20 cellular contexts compared by ENCODE assay signal in the genomic region with DNA sequence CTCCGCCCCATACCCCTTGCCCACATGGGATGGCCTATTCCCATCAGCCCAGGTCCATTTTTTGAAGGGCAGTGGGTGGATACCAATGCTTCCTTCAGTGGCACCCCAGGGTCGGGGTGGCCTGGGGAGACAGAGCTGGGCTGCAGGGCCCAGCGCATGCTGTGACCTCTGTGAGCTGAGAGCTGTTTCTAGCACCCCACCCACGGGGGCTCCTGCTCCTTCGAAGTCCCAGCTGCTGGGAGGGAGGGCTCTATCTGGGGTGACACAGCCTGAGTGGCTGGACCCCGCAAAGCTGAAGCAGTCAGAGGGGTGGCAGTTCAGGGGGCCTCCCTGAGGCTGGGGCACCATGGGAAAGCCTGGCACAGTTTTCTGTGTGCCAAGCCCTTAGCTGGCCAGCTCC. TPM values are rescaled to one million over a fixed set of nuclear protein-coding genes. Genes with fewer than 3 reads are reported as not detected.
"Had no signal": no experiment of that assay in that cellular context is flagged by ENCODE, and none has a peak within 500 bp of the region (broad histone marks: within the 10 kb centered on the region; RNA-seq: fewer than 3 reads in every experiment).

No MANE protein-coding gene starts in this region.

- ATAC-seq: activated CD4-positive, alpha-beta T cell treated with anti-CD3 and anti-CD28 coated beads for 36 hours; activated T-helper 17 cell treated with anti-CD3 and anti-CD28 coated beads, Interleukin-2, amount 50 U/mL, for 72 hours; T-cell had no signal

- DNase-seq: activated CD4-positive, alpha-beta memory T cell treated with anti-CD3 and anti-CD28 coated beads, Interleukin-2, amount 10 ng/mL, durations not matched to agents 7 days and 5 days; activated CD4-positive, alpha-beta T cell treated with anti-CD3 and anti-CD28 coated beads for 36 hours; activated CD4-positive, alpha-beta T cell treated with anti-CD3 and anti-CD28 coated beads, Interleukin-2, amount 50 U/mL, for 1 hour; activated CD4-positive, CD25-positive, alpha-beta regulatory T cell; activated gamma-delta T cell; activated naive CD4-positive, alpha-beta T cell treated with anti-CD3 and anti-CD28 coated beads for 36 hours; activated T-cell treated with anti-CD3 and anti-CD28 coated beads for 4 hours; activated T-cell treated with anti-CD3 and anti-CD28 coated beads, Interleukin-2, amount 50 U/mL, for 48 hours; KG1; NCI-H1048; NCI-H2029 treated with DMSO at 0.1 percent for 48 hours; NCI-H510A; NK-92 treated with Interleukin-12 subunit alpha and Interleukin-12 subunit beta, amount 100 ng/mL, for 24 hours; OCI-M1; SIG-M5; T-cell; T-helper 2 cell had no signal

- H3K27ac ChIP-seq: VCaP had no signal

RNA-seq across cellular contexts. Expression of a gene that starts 24.6 kb away (rescaled TPM):
- polyA plus RNA-seq: IgD-negative memory B cell had no signal

RNA-seq across cellular contexts. Expression of a gene that starts 31.2 kb away (rescaled TPM):
- total RNA-seq: activated CD4-positive, alpha-beta T cell treated with anti-CD3 and anti-CD28 coated beads for 36 hours; activated naive CD4-positive, alpha-beta T cell treated with anti-CD3 and anti-CD28 coated beads for 36 hours had no signal
